20 cellular contexts compared by ENCODE assay signal in the genomic region with DNA sequence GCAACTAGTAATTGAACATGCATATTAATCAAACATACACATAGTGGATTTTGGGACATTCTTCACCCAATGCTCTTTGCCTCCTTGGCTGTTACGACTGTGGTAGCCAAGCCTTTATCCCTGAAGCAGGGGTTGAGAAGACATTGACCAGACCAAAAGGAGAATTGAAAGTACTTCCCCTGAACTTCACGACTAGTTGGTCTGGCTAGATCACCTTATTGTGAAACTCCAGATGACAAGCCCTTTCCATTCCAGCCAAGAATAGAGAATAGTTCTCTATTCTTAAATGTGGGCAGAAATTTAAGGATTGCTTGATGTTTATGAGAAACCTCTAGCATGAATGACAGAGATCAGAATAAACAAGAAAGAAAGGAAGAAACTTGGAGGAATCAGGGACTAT.
DNase-seq lines count a peak whose midpoint lies in the region; ATAC-seq and TF ChIP-seq lines count a peak whose summit lies in the region.
"Had no signal": no experiment of that assay in that cellular context is flagged by ENCODE, and none has a peak within 500 bp of the region (broad histone marks: within the 10 kb centered on the region; RNA-seq: fewer than 3 reads in every experiment).

No MANE protein-coding gene starts in this region.

- no peaks in the 10 kb centered on the region for H3K79me2 ChIP-seq in OCI-LY7 (ENCODE audit: insufficient read depth, low read depth, low read length)

- H3K9me3 ChIP-seq in breast epithelium (no peaks in the 10 kb centered on the region), HAP-1 (no peaks in the 10 kb centered on the region), OCI-LY7 (ENCODE audit: low read length) (no peaks in the 10 kb centered on the region)
- H3K9me3 ChIP-seq: BE2C had no signal

- H2AFZ ChIP-seq in OCI-LY7 (ENCODE audit: low read length), result no peak overlapping the region

- in situ Hi-C loops in HAP-1 (cut with MboI; ENCODE audit: low sequenced_read_pairs), result no loop called here

- TF ChIP-seq CTCF in MCF 10A (IDR thresholded peaks at IDR 0.05; ENCODE audit: unreplicated experiment), result no peak
- TF ChIP-seq CTCF in breast epithelium (IDR thresholded peaks at IDR 0.05), result no peak
- TF ChIP-seq CTCF in OCI-LY7 (conservative IDR thresholded peaks at IDR 0.05; ENCODE audit: low read length), result no peak

- H3K4me3 Mint-ChIP-seq in MCF 10A (ENCODE audit: unreplicated experiment), result no peak overlapping the region
- no peak overlapping the region for H3K4me3 Mint-ChIP-seq in activated CD8-positive, alpha-beta T cell treated with anti-CD3 and anti-CD28 coated beads, Interleukin-2, amount 10 ng/mL, durations not matched to agents 7 days and 5 days
- H3K4me3 Mint-ChIP-seq: activated naive CD8-positive, alpha-beta T cell had no signal

- POLR2A ChIA-PET in MCF 10A (lab: Yijun Ruan, JAX) (no interaction called here), OCI-LY7 (lab: Charles Lee) (no interaction called here)
- POLR2A ChIA-PET in activated CD8-positive, alpha-beta T cell treated with anti-CD3 and anti-CD28 coated beads, Interleukin-2, amount 10 ng/mL, durations not matched to agents 7 days and 5 days (lab: Charles Lee), result no interaction called here

- intact Hi-C loops in MCF 10A (cut with micrococcal nuclease) (no loop called here), breast epithelium (cut with DNase I; ENCODE audit: low total_unique reads) (no loop called here), OCI-LY7 (cut with micrococcal nuclease; ENCODE audit: unreplicated experiment) (no loop called here)

- no peaks in the 10 kb centered on the region for H3K4me1 ChIP-seq in breast epithelium
- no peaks in the 10 kb centered on the region for H3K4me1 ChIP-seq in HAP-1
- no peaks in the 10 kb centered on the region for H3K4me1 ChIP-seq in OCI-LY7 (ENCODE audit: insufficient read depth, low read length, poor library complexity, severe bottlenecking)
- H3K4me1 ChIP-seq: BE2C had no signal

- H3K9me2 ChIP-seq in OCI-LY7 (ENCODE audit: insufficient read depth, low read length), result no peaks in the 10 kb centered on the region

- H3K27me3 Mint-ChIP-seq in MCF 10A (ENCODE audit: insufficient read depth, unreplicated experiment), result no peaks in the 10 kb centered on the region
- peaks cover 2% of the 10 kb centered on the region for H3K27me3 Mint-ChIP-seq in activated CD8-positive, alpha-beta T cell treated with anti-CD3 and anti-CD28 coated beads, Interleukin-2, amount 10 ng/mL, durations not matched to agents 7 days and 5 days (ENCODE audit: low read depth)

- H3K4me1 Mint-ChIP-seq in MCF 10A (ENCODE audit: insufficient read depth, unreplicated experiment), result peaks cover 5% of the 10 kb centered on the region
- no peaks in the 10 kb centered on the region for H3K4me1 Mint-ChIP-seq in activated CD8-positive, alpha-beta T cell treated with anti-CD3 and anti-CD28 coated beads, Interleukin-2, amount 10 ng/mL, durations not matched to agents 7 days and 5 days (ENCODE audit: low read depth)

- H3K4me2 ChIP-seq in OCI-LY7 (ENCODE audit: low read length), result no peak overlapping the region

- H4K20me1 ChIP-seq in OCI-LY7 (ENCODE audit: insufficient read depth, low read length), result no peaks in the 10 kb centered on the region

- H3K27ac Mint-ChIP-seq in MCF 10A (ENCODE audit: low read depth, unreplicated experiment), result no peak overlapping the region
- H3K27ac Mint-ChIP-seq in activated CD8-positive, alpha-beta T cell treated with anti-CD3 and anti-CD28 coated beads, Interleukin-2, amount 10 ng/mL, durations not matched to agents 7 days and 5 days, result no peak overlapping the region
- H3K27ac Mint-ChIP-seq: activated naive CD8-positive, alpha-beta T cell had no signal

- no peak for ATAC-seq in activated CD8-positive, alpha-beta T cell treated with anti-CD3 and anti-CD28 coated beads, Interleukin-2, amount 10 ng/mL, durations not matched to agents 7 days and 5 days
- ATAC-seq: left colon; stimulated activated naive CD8-positive, alpha-beta T cell treated with anti-CD3 and anti-CD28 coated beads, Interleukin-15, Interleukin-2, amounts not matched to agents 100 U/mL and 50 U/mL, for 24 hours had no signal

- no peaks in the 10 kb centered on the region for H3K36me3 Mint-ChIP-seq in MCF 10A (ENCODE audit: insufficient read depth, unreplicated experiment)
- no peaks in the 10 kb centered on the region for H3K36me3 Mint-ChIP-seq in activated CD8-positive, alpha-beta T cell treated with anti-CD3 and anti-CD28 coated beads, Interleukin-2, amount 10 ng/mL, durations not matched to agents 7 days and 5 days (ENCODE audit: low read depth)

- H3K9me3 Mint-ChIP-seq in MCF 10A (ENCODE audit: unreplicated experiment), result no peaks in the 10 kb centered on the region
- H3K9me3 Mint-ChIP-seq in activated CD8-positive, alpha-beta T cell treated with anti-CD3 and anti-CD28 coated beads, Interleukin-2, amount 10 ng/mL, durations not matched to agents 7 days and 5 days (ENCODE audit: insufficient read depth), result no peaks in the 10 kb centered on the region

- CTCF ChIA-PET in MCF 10A (lab: Yijun Ruan, JAX), result interaction anchor here (0.7 kb wide), 1 partner anchor 102 kb away, joined by 4 read pairs; no protein-coding TSS in a partner anchor
- CTCF ChIA-PET in activated CD8-positive, alpha-beta T cell treated with anti-CD3 and anti-CD28 coated beads, Interleukin-2, amount 10 ng/mL, durations not matched to agents 7 days and 5 days (lab: Charles Lee), result no interaction called here
- CTCF ChIA-PET in OCI-LY7 (lab: Charles Lee; ENCODE audit: unreplicated experiment), result no interaction called here

- H3K27me3 ChIP-seq in breast epithelium, result no peaks in the 10 kb centered on the region
- no peaks in the 10 kb centered on the region for H3K27me3 ChIP-seq in HAP-1 (ENCODE audit: low read depth)
- H3K27me3 ChIP-seq: BE2C had no signal

- no peaks in the 10 kb centered on the region for H3K36me3 ChIP-seq in breast epithelium
- H3K36me3 ChIP-seq in HAP-1 (replicated peaks), result no peaks in the 10 kb centered on the region
- no peaks in the 10 kb centered on the region for H3K36me3 ChIP-seq in OCI-LY7 (ENCODE audit: insufficient read depth, low read length)
- H3K36me3 ChIP-seq: BE2C had no signal

- DNase-seq in MCF 10A (ENCODE audit: unreplicated experiment) (peak; percentile 7), breast epithelium (ENCODE audit: low spot score in 2 of 2) (no peak), NOMO-1 (lab: John Stamatoyannopoulos, UW; ENCODE audit: unreplicated experiment in 2 of 2) (peak; percentile 83 to 98), globus pallidus (ENCODE audit: low spot score) (peak; percentile 42), HAP-1 (ENCODE audit: low spot score in 2 of 2) (no peak), OCI-LY7 (ENCODE audit: low spot score) (no peak), NCI-H2171 treated with DMSO at 0.1 percent for 48 hours (lab: John Stamatoyannopoulos, UW) (no peak)
- no peak for DNase-seq in activated CD8-positive, alpha-beta T cell treated with anti-CD3 and anti-CD28 coated beads, Interleukin-2, amount 10 ng/mL, durations not matched to agents 7 days and 5 days
- DNase-seq: activated CD4-positive, alpha-beta T cell treated with anti-CD3 and anti-CD28 coated beads for 4 hours; BE2C; head of caudate nucleus; Kasumi-1; left colon; NCI-H1417; NCI-H526 treated with DMSO at 0.1 percent for 48 hours; SHP77; stimulated activated naive CD8-positive, alpha-beta T cell treated with anti-CD3 and anti-CD28 coated beads, Interleukin-15, Interleukin-2, amounts not matched to agents 100 U/mL and 50 U/mL, for 24 hours had no signal

- no peak overlapping the region for H3K4me3 ChIP-seq in breast epithelium
- H3K4me3 ChIP-seq in HAP-1, result no peak overlapping the region
- H3K4me3 ChIP-seq in OCI-LY7 (ENCODE audit: low read depth, low read length, poor library complexity, severe bottlenecking), result no peak overlapping the region
- H3K4me3 ChIP-seq: skin epidermis had no signal

- H3K27ac ChIP-seq in breast epithelium (no peak overlapping the region), OCI-LY7 (ENCODE audit: low read depth, low read length, poor library complexity, severe bottlenecking) (no peak overlapping the region)
- H3K27ac ChIP-seq: 22Rv1, skin epidermis had no signal

- TF ChIP-seq POLR2A in breast epithelium (IDR thresholded peaks at IDR 0.05), result no peak

- no TSS peak for BruUV-seq in MCF 10A (replicated peaks; lab: Mats Ljungman, UMichigan)
- no TSS peak for BruUV-seq in OCI-LY7 (replicated peaks; lab: Mats Ljungman, UMichigan)

Comparison
In these comparisons a context has a peak if more than half of its experiments do, and no peak if none do; other contexts are left out.
1. DNase-seq: peak in MCF 10A (single experiment), NOMO-1 (2 of 2) and globus pallidus (single experiment); none in breast epithelium (0 of 2), HAP-1 (0 of 2), activated CD8-positive, alpha-beta T cell treated with anti-CD3 and anti-CD28 coated beads, Interleukin-2, amount 10 ng/mL, durations not matched to agents 7 days and 5 days (single experiment), OCI-LY7 (single experiment) and NCI-H2171 treated with DMSO at 0.1 percent for 48 hours (single experiment).